Comparison of ENCODE assay signal across 1 cellular context in genomic region chr12:84070311-84070710, GRCh38.
TF ChIP-seq lines count a peak whose summit lies in the region.

No MANE protein-coding gene starts in this region.

TF ChIP-seq in SK-N-SH, 30 proteins besides CTCF, POLR2A, EP300 and RAD21 (continued from another document):
- TF ChIP-seq ZBTB33 (IDR thresholded peaks at IDR 0.05; ENCODE audit: borderline replicate concordance, low read depth): peak; percentile 58
- TF ChIP-seq NFIC (IDR thresholded peaks at IDR 0.05; ENCODE audit: borderline replicate concordance): peak; percentile 80
- 0 out of 2 replicates have a peak, but pooled peaks have one; percentile 21 for TF ChIP-seq SMC3 (IDR thresholded peaks at IDR 0.05; ENCODE audit: low read depth, low read length)
- peak; percentile 99 for TF ChIP-seq TCF12 (IDR thresholded peaks at IDR 0.05)
- peak; percentile 79 for TF ChIP-seq REST (IDR thresholded peaks at IDR 0.05; ENCODE audit: low read depth, low read length)
- TF ChIP-seq MEF2A (IDR thresholded peaks at IDR 0.05; ENCODE audit: borderline replicate concordance, low read depth): peak; percentile 76; the same call in 1 of the 2 replicates
- peak; percentile 66; the same call in 1 of the 2 replicates for TF ChIP-seq MAX (IDR thresholded peaks at IDR 0.05; ENCODE audit: low read depth)
TF ChIP-seq in SK-N-SH: peak in this region for 18.
